In genomic region chr20:43658068-43658722, GRCh38 we compare ENCODE assay signal across 8 cellular contexts. TPM values are rescaled to one million over a fixed set of nuclear protein-coding genes. Genes with fewer than 3 reads are reported as not detected.
DNase-seq lines count a peak whose midpoint lies in the region; ATAC-seq and TF ChIP-seq lines count a peak whose summit lies in the region.

No MANE protein-coding gene starts in this region.

- no peaks in the 10 kb centered on the region for H3K27me3 Mint-ChIP-seq in activated CD4-positive, alpha-beta memory T cell treated with anti-CD3 and anti-CD28 coated beads for 36 hours

- H3K4me1 ChIP-seq in skeletal muscle satellite cell (ENCODE audit: control insufficient read depth, insufficient read depth, low read length) = peaks cover 14% of the 10 kb centered on the region

- no peaks in the 10 kb centered on the region for H3K36me3 Mint-ChIP-seq in activated CD4-positive, alpha-beta memory T cell treated with anti-CD3 and anti-CD28 coated beads for 36 hours

- H3K36me3 ChIP-seq in skeletal muscle satellite cell (ENCODE audit: insufficient read depth, low read length) = no peaks in the 10 kb centered on the region

- DNase-seq in activated CD4-positive, alpha-beta memory T cell treated with anti-CD3 and anti-CD28 coated beads for 36 hours = peak; percentile 84
- DNase-seq in foreskin fibroblast (peak in 1 of 2 donors; percentile 15), 8988T (no peak)

- H3K4me3 Mint-ChIP-seq in activated CD4-positive, alpha-beta memory T cell treated with anti-CD3 and anti-CD28 coated beads for 36 hours = peak overlapping the region; percentile 97

- no peaks in the 10 kb centered on the region for H3K9me3 Mint-ChIP-seq in activated CD4-positive, alpha-beta memory T cell treated with anti-CD3 and anti-CD28 coated beads for 36 hours

- peak overlapping the region; percentile 86 for H3K9ac ChIP-seq in skeletal muscle satellite cell (ENCODE audit: low read depth, low read length)

- H3K9me3 ChIP-seq in skeletal muscle satellite cell (replicated peaks; ENCODE audit: low read length) = no peaks in the 10 kb centered on the region

- H3K27ac Mint-ChIP-seq in activated CD4-positive, alpha-beta memory T cell treated with anti-CD3 and anti-CD28 coated beads for 36 hours = peak overlapping the region; percentile 90

- intact Hi-C loops in activated CD4-positive, alpha-beta memory T cell treated with anti-CD3 and anti-CD28 coated beads for 36 hours (cut with micrococcal nuclease) = no loop called here

- ATAC-seq in HG03521 (IDR thresholded peaks at IDR 0.05; ENCODE audit: unreplicated experiment) = peak; percentile 4
- no peak for ATAC-seq in GM21367 (IDR thresholded peaks at IDR 0.05; ENCODE audit: unreplicated experiment)
- ATAC-seq in HG03565 (IDR thresholded peaks at IDR 0.05; ENCODE audit: unreplicated experiment) = no peak

- CTCF ChIA-PET in activated CD4-positive, alpha-beta memory T cell treated with anti-CD3 and anti-CD28 coated beads for 36 hours (lab: Charles Lee) = interaction anchor here (0.6 kb wide), 1 partner anchor 35 kb away, joined by 3 read pairs; no protein-coding TSS in a partner anchor

- H3K4me1 Mint-ChIP-seq in activated CD4-positive, alpha-beta memory T cell treated with anti-CD3 and anti-CD28 coated beads for 36 hours (ENCODE audit: low read depth) = peaks cover 3% of the 10 kb centered on the region

- H3K4me3 ChIP-seq in GM12875 (ENCODE audit: low read depth, low read length) (peak overlapping the region; percentile 58), foreskin fibroblast (ENCODE audit: low read depth in 1 of 2, low read length in 2 of 2) (peak overlapping the region; percentile 74 to 91), skeletal muscle satellite cell (ENCODE audit: low read length) (peak overlapping the region; percentile 93)

- no peaks in the 10 kb centered on the region for H3K27me3 ChIP-seq in skeletal muscle satellite cell (ENCODE audit: control insufficient read depth, insufficient read depth, low read length)

- TF ChIP-seq CTCF in GM12875 (IDR thresholded peaks at IDR 0.05; ENCODE audit: borderline replicate concordance, insufficient read depth, low read depth, low read length) (peak; percentile 18; the same call in 1 of the 2 replicates), foreskin fibroblast (IDR thresholded peaks at IDR 0.05; ENCODE audit: low read depth, low read length) (no peak)

- peak overlapping the region; percentile 99 for H3K4me2 ChIP-seq in skeletal muscle satellite cell (ENCODE audit: low read length)

- POLR2A ChIA-PET in activated CD4-positive, alpha-beta memory T cell treated with anti-CD3 and anti-CD28 coated beads for 36 hours (lab: Charles Lee) = interaction anchor here (0.7 kb wide), 1 partner anchor 628 kb away, joined by 4 read pairs; no protein-coding TSS in a partner anchor

RNA-seq across cellular contexts. Expression of gene MYBL2, which starts 8.7 kb away (rescaled TPM):
- total RNA-seq in activated CD4-positive, alpha-beta memory T cell treated with anti-CD3 and anti-CD28 coated beads for 36 hours = 10 to 100 TPM; 80.3 to 81.3 TPM
- total RNA-seq in skeletal muscle satellite cell (2012; rRNA removed) = 7.9 and 12.2 TPM in 2 replicates
